Comparison of ENCODE assay signal across 1 cellular context in genomic region chr7:73954181-73954580, GRCh38.
TF ChIP-seq lines count a peak whose summit lies in the region.

No MANE protein-coding gene starts in this region.

TF ChIP-seq in SK-N-SH treated with all-trans-retinoic acid at 6 μM for 48 hours, 23 proteins besides CTCF, POLR2A, EP300 and RAD21 (continued from another document):
- TF ChIP-seq TOX (CRISPR knock-in tag; IDR thresholded peaks at IDR 0.05; ENCODE audit: borderline replicate concordance) (no peak), BACH2 (CRISPR knock-in tag; IDR thresholded peaks at IDR 0.05; ENCODE audit: borderline replicate concordance) (no peak)
TF ChIP-seq in SK-N-SH treated with all-trans-retinoic acid at 6 μM for 48 hours: peak in this region for 0.
